ENCODE assay signal across 1 cellular context in genomic region chr5:43045236-43045635, GRCh38.
TF ChIP-seq lines count a peak whose summit lies in the region.

No MANE protein-coding gene starts in this region.

TF ChIP-seq in IMR-90, 13 proteins besides CTCF, POLR2A, EP300 and RAD21:
- no peak for TF ChIP-seq MAFK (IDR thresholded peaks at IDR 0.05; ENCODE audit: low read depth, low read length)
- no peak for TF ChIP-seq USF2 (IDR thresholded peaks at IDR 0.05; ENCODE audit: low read depth, low read length)
- no peak for TF ChIP-seq BHLHE40 (IDR thresholded peaks at IDR 0.05; ENCODE audit: low read depth, low read length)
- no peak for TF ChIP-seq MAZ (IDR thresholded peaks at IDR 0.05; ENCODE audit: borderline replicate concordance, low read depth, low read length)
- no peak for TF ChIP-seq SMC3 (IDR thresholded peaks at IDR 0.05; ENCODE audit: low read depth, low read length)
- no peak for TF ChIP-seq ELK1 (IDR thresholded peaks at IDR 0.05; ENCODE audit: borderline replicate concordance, low read depth, low read length)
- no peak for TF ChIP-seq RCOR1 (IDR thresholded peaks at IDR 0.05; ENCODE audit: insufficient replicate concordance, low read length)
- TF ChIP-seq MXI1 (IDR thresholded peaks at IDR 0.05; ENCODE audit: borderline replicate concordance, low read depth, low read length), result no peak
- TF ChIP-seq CEBPB (IDR thresholded peaks at IDR 0.05; ENCODE audit: low read depth, low read length), result no peak
- no peak for TF ChIP-seq CHD1 (IDR thresholded peaks at IDR 0.05; ENCODE audit: low read depth, low read length)
- TF ChIP-seq NFE2L2 (IDR thresholded peaks at IDR 0.05; ENCODE audit: low read depth, low read length), result no peak
- TF ChIP-seq RFX5 (IDR thresholded peaks at IDR 0.05; ENCODE audit: low read depth, low read length), result no peak
- no peak for TF ChIP-seq FOS (IDR thresholded peaks at IDR 0.05; ENCODE audit: low read depth, low read length)
